Comparison of ENCODE assay signal across 8 cellular contexts in the genomic region with DNA sequence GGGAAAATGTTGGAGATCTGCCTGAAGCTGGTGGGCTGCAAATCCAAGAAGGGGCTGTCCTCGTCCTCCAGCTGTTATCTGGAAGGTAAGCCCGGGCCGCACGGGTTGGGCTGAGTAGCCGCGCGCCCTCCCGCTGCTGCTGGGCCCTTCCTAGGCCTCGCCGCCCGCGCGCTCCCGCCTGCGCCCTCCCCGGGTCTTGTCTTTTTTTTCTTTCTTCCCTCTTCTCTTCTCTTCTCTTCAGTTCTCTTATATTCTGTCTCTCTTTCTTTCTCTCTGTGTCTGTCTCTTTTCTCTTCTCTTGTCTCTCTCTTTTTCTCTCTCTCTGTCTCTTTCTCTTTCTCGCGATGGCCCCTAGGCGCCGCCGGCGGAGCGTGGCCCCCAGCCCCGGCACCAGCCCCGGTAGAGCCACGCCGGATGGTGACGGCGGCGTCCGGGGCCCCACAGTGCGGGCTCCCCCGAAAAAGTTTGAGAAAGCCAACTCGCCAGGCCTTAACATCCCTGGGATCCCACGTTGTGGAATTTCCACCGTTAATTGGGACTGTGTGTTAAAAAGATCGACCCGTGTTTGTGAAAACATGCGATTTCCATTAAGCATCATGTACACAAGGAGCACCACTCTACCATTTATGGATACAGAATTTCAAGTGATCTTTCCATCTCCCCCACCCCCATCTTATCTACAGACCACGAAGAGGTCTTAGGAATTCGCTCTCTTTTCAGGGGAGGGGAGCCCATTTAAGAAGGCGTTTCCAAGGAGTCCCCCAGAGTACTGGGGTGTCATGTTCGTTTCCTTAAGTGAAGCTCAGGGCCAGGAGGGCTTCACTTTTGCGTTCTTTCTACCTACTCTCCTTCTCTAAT. TPM values are rescaled to one million over a fixed set of nuclear protein-coding genes. Genes with fewer than 3 reads are reported as not detected.
DNase-seq lines count a peak whose midpoint lies in the region; ATAC-seq and TF ChIP-seq lines count a peak whose summit lies in the region.

No MANE protein-coding gene starts in this region.

- H3K18ac ChIP-seq in IMR-90 (ENCODE audit: low read depth, low read length): peak overlapping the region; percentile 64
- peak overlapping the region; percentile 71 for H3K18ac ChIP-seq in mesendoderm (ENCODE audit: low read length)

- peaks cover 18% of the 10 kb centered on the region for H3K9me1 ChIP-seq in IMR-90 (ENCODE audit: insufficient read depth, low read length)

- WGBS in IMR-90 (ENCODE audit: extremely low coverage in 2 of 2, insufficient read length in 1 of 2), 2 experiments: 0% methylated on average over 17 of the region's 44 CpGs; no CpG with 5 or more reads in 1 of the 2 experiments
- 0% methylated on average over 43 of the region's 44 CpGs for WGBS in ectodermal cell, 2 experiments
- no CpG with 5 or more reads among the region's 44 CpGs for WGBS in mesendoderm (ENCODE audit: extremely low coverage, insufficient coverage, low lambda C conversion rate)

- no peaks in the 10 kb centered on the region for H3K27me3 ChIP-seq in BJ (ENCODE audit: control insufficient read depth, insufficient read depth, low read length)
- H3K27me3 ChIP-seq in IMR-90 (ENCODE audit: control insufficient read depth, insufficient read depth, low read length): no peaks in the 10 kb centered on the region
- no peaks in the 10 kb centered on the region for H3K27me3 ChIP-seq in ectodermal cell (ENCODE audit: control insufficient read depth, insufficient read depth, low read length, poor library complexity, severe bottlenecking)
- no peaks in the 10 kb centered on the region for H3K27me3 ChIP-seq in mesendoderm (ENCODE audit: insufficient read depth, low read length, poor library complexity)

- DNase-seq in BJ (ENCODE audit: low read depth) (no peak), GM19240 (ENCODE audit: insufficient read length, low spot score) (peak; percentile 59), IMR-90 (peak; percentile 61), mesendoderm (peak; percentile 85), NCI-H446 (lab: John Stamatoyannopoulos, UW) (no peak)
- peak; percentile 61 for DNase-seq in stimulated activated naive CD8-positive, alpha-beta T cell treated with anti-CD3 and anti-CD28 coated beads, Interleukin-15, Interleukin-2, amounts not matched to agents 100 U/mL and 50 U/mL, for 24 hours

- peak overlapping the region; percentile 53; the same call in 1 of the 2 replicates for H2BK20ac ChIP-seq in IMR-90 (ENCODE audit: low read depth, low read length)

- H4K20me1 ChIP-seq in IMR-90 (ENCODE audit: insufficient read depth, low read length): peaks cover 38% of the 10 kb centered on the region

- H4K5ac ChIP-seq in IMR-90 (ENCODE audit: low read depth, low read length): peak overlapping the region; percentile 69
- no peak overlapping the region for H4K5ac ChIP-seq in mesendoderm (ENCODE audit: low read length)

- POLR2A ChIA-PET in BJ (lab: Charles Lee) (no interaction called here), IMR-90 (lab: Charles Lee; ENCODE audit: unreplicated experiment) (interaction anchor here (0.5 kb wide), 1 partner anchor 17 kb away, joined by 3 read pairs; no protein-coding TSS in a partner anchor)

- dilution Hi-C loops in IMR-90 (cut with HindIII; ENCODE audit: low sequenced_read_pairs, unreplicated experiment): no loop called here

- CTCF ChIA-PET in BJ (lab: Yijun Ruan, JAX): interaction anchor here (0.8 to 1.8 kb wide), 7 partner anchors 13 to 134 kb away, joined by 3 to 5 read pairs (median 4); no protein-coding TSS in a partner anchor
- CTCF ChIA-PET in IMR-90 (lab: Yijun Ruan, JAX): interaction anchor here (0.8 to 1.3 kb wide), 2 partner anchors 10 to 11 kb away, joined by 3 to 5 read pairs; no protein-coding TSS in a partner anchor

- H3K4me3 ChIP-seq in BJ (ENCODE audit: low read depth, low read length) (peak overlapping the region; percentile 80), IMR-90 (ENCODE audit: insufficient read depth, low read depth, low read length) (peak overlapping the region; percentile 75), WI38 (ENCODE audit: low read depth, low read length) (peak overlapping the region; percentile 90), ectodermal cell (ENCODE audit: insufficient read depth, low read depth, low read length) (peak overlapping the region; percentile 58), mesendoderm (ENCODE audit: low read length) (peak overlapping the region; percentile 85)

- no peak for TF ChIP-seq RAD21 in IMR-90 (IDR thresholded peaks at IDR 0.05; ENCODE audit: low read length)

- H3K27ac ChIP-seq in IMR-90 (ENCODE audit: insufficient read depth, low read length) (peak overlapping the region; percentile 98), ectodermal cell (ENCODE audit: insufficient read depth, low read depth, low read length, poor library complexity, severe bottlenecking) (peak overlapping the region; percentile 79), mesendoderm (ENCODE audit: low read depth, low read length) (peak overlapping the region; percentile 82)

- peak overlapping the region; percentile 97 for H3K4ac ChIP-seq in IMR-90 (ENCODE audit: low read depth, low read length)
- H3K4ac ChIP-seq in mesendoderm (ENCODE audit: low read depth, low read length): peak overlapping the region; percentile 90

- H3K4me2 ChIP-seq in IMR-90 (ENCODE audit: low read depth, low read length) (peak overlapping the region; percentile 77), mesendoderm (ENCODE audit: low read length) (peak overlapping the region; percentile 85)

- H3K4me1 ChIP-seq in IMR-90 (ENCODE audit: control insufficient read depth, insufficient read depth, low read length): peaks cover 20% of the 10 kb centered on the region
- H3K4me1 ChIP-seq in ectodermal cell (ENCODE audit: control insufficient read depth, insufficient read depth, low read length): peaks cover 23% of the 10 kb centered on the region
- H3K4me1 ChIP-seq in mesendoderm (ENCODE audit: control insufficient read depth, low read depth, low read length): peaks cover 11% of the 10 kb centered on the region

- H2BK120ac ChIP-seq in IMR-90 (ENCODE audit: low read depth, low read length): peak overlapping the region; percentile 83
- peak overlapping the region; percentile 96 for H2BK120ac ChIP-seq in mesendoderm (ENCODE audit: low read depth, low read length)

- H3K9me3 ChIP-seq in IMR-90 (ENCODE audit: control insufficient read depth, insufficient read depth, low read length): no peaks in the 10 kb centered on the region
- no peaks in the 10 kb centered on the region for H3K9me3 ChIP-seq in ectodermal cell (ENCODE audit: control insufficient read depth, low read length)

- in situ Hi-C loops in IMR-90 (cut with MboI; ENCODE audit: low sequenced_read_pairs): loop anchor here (10.0 kb wide), 1 partner anchor 61 kb away; no protein-coding TSS in a partner anchor

- H3K9ac ChIP-seq in IMR-90 (ENCODE audit: low read depth, low read length): peak overlapping the region; percentile 100
- peak overlapping the region; percentile 89 for H3K9ac ChIP-seq in mesendoderm (ENCODE audit: low read length)

- peaks cover 49% of the 10 kb centered on the region for H3K79me2 ChIP-seq in mesendoderm (ENCODE audit: control insufficient read depth, insufficient read depth, low read length)

- TF ChIP-seq CTCF in BJ (IDR thresholded peaks at IDR 0.05; ENCODE audit: insufficient read depth, low read depth, low read length) (no peak), IMR-90 (conservative IDR thresholded peaks at IDR 0.05; ENCODE audit: low read depth, low read length) (no peak), WI38 (IDR thresholded peaks at IDR 0.05; ENCODE audit: low read depth, low read length) (no peak)

- H2AK5ac ChIP-seq in IMR-90 (ENCODE audit: low read depth, low read length) (peak overlapping the region; percentile 95), mesendoderm (ENCODE audit: low read length) (no peak overlapping the region)

- TSS peak; percentile 31 for BruUV-seq in IMR-90 (replicated peaks; lab: Mats Ljungman, UMichigan)

- peak overlapping the region; percentile 99 for H2AK9ac ChIP-seq in IMR-90 (replicated peaks; ENCODE audit: low read depth, low read length, poor library complexity)

- peak overlapping the region; percentile 90 for H2BK5ac ChIP-seq in IMR-90 (ENCODE audit: low read depth, low read length, poor library complexity, severe bottlenecking)
- H2BK5ac ChIP-seq in mesendoderm (ENCODE audit: low read length): no peak overlapping the region

- H4K8ac ChIP-seq in IMR-90 (ENCODE audit: low read depth in 2 of 2, low read length in 2 of 2): peak overlapping the region; percentile 74 to 86
- H4K8ac ChIP-seq in mesendoderm (ENCODE audit: low read depth, low read length): peak overlapping the region; percentile 43

- H4K91ac ChIP-seq in IMR-90 (ENCODE audit: insufficient read depth, low read depth, low read length): peak overlapping the region; percentile 87

- H3K23ac ChIP-seq in IMR-90 (ENCODE audit: low read depth, low read length) (peak overlapping the region; percentile 100), mesendoderm (ENCODE audit: low read length) (peak overlapping the region; percentile 76)

- peak overlapping the region; percentile 84 for H2AFZ ChIP-seq in IMR-90 (replicated peaks; ENCODE audit: low read length, poor library complexity)

- H3K56ac ChIP-seq in IMR-90 (ENCODE audit: extremely low read depth, insufficient read depth, low read length) (peak overlapping the region; percentile 98), mesendoderm (ENCODE audit: low read length) (peak overlapping the region; percentile 93)

- peak overlapping the region; percentile 100 for H3K14ac ChIP-seq in IMR-90 (replicated peaks; ENCODE audit: low read depth, low read length)

- intact Hi-C loops in IMR-90 (cut with micrococcal nuclease): loop anchor here (1.0 to 2.0 kb wide), 4 partner anchors 25 to 121 kb away; no protein-coding TSS in a partner anchor

- H3K36me3 ChIP-seq in BJ (ENCODE audit: control insufficient read depth, insufficient read depth, low read length): no peaks in the 10 kb centered on the region
- 0 out of 2 replicates have a peak, but pooled peaks cover 3% of the 10 kb centered on the region for H3K36me3 ChIP-seq in IMR-90 (ENCODE audit: control insufficient read depth, insufficient read depth, low read length)
- H3K36me3 ChIP-seq in ectodermal cell (ENCODE audit: control insufficient read depth, insufficient read depth, low read length): no peaks in the 10 kb centered on the region
- H3K36me3 ChIP-seq in mesendoderm (ENCODE audit: control insufficient read depth, insufficient read depth, low read length): no peaks in the 10 kb centered on the region

- H2BK15ac ChIP-seq in IMR-90 (ENCODE audit: low read depth, low read length) (peak overlapping the region; percentile 59; the same call in 1 of the 3 replicates), mesendoderm (replicated peaks; ENCODE audit: low read depth) (no peak overlapping the region)

- peak; percentile 38; the same call in 1 of the 2 replicates for TF ChIP-seq POLR2A in IMR-90 (IDR thresholded peaks at IDR 0.05; ENCODE audit: low read depth, low read length)

- H3K79me1 ChIP-seq in IMR-90 (ENCODE audit: low read depth in 1 of 2, low read length in 2 of 2): peaks cover 19 to 57% of the 10 kb centered on the region in 2 experiments; a peak in 3 of 4 replicates
- peaks cover 24% of the 10 kb centered on the region for H3K79me1 ChIP-seq in mesendoderm (ENCODE audit: low read length)

- ATAC-seq in IMR-90 (ENCODE audit: low read depth): peak; percentile 18
- ATAC-seq in stimulated activated naive CD8-positive, alpha-beta T cell treated with anti-CD3 and anti-CD28 coated beads, Interleukin-15, Interleukin-2, amounts not matched to agents 100 U/mL and 50 U/mL, for 24 hours: peak; percentile 35

RNA-seq across cellular contexts. Expression of a gene that starts 0.6 kb away (rescaled TPM):
- 26.1 and 30.4 TPM in 2 replicates for polyA plus RNA-seq in BJ (2011; rRNA removed)
- 42.8 and 44.9 TPM in 2 replicates for polyA minus RNA-seq in BJ (2011; rRNA and poly(A)+ RNA removed)
- 31.9 and 33.7 TPM in 2 replicates for total RNA-seq in IMR-90 (2012; rRNA removed)
- polyA plus RNA-seq in IMR-90 (2012; rRNA removed): 49.1 and 50.7 TPM in 2 replicates
- 35.4 and 41.3 TPM in 2 replicates for polyA plus RNA-seq in IMR-90 (2012; cell fraction: cytosol; rRNA removed)
- polyA plus RNA-seq in IMR-90 (2012; cell fraction: nucleus; rRNA removed; ENCODE audit: low replicate concordance): 61.9 and 74.7 TPM in 2 replicates
- 102 TPM for polyA plus RNA-seq in ectodermal cell (2013, experiment 1 of 4)
- polyA plus RNA-seq in ectodermal cell (2013, experiment 2 of 4): 111 TPM
- polyA plus RNA-seq in ectodermal cell (2013, experiment 3 of 4): 67.2 TPM
- 73.6 TPM for polyA plus RNA-seq in ectodermal cell (2013, experiment 4 of 4)
- polyA plus RNA-seq in mesendoderm (2013, experiment 1 of 2): 60.5 TPM
- polyA plus RNA-seq in mesendoderm (2013, experiment 2 of 2): 59.9 TPM

Comparison
In these comparisons a context has a peak if more than half of its experiments do, and no peak if none do; other contexts are left out.
1. DNase-seq: peak in GM19240 (single experiment), IMR-90 (single experiment), mesendoderm (single experiment) and stimulated activated naive CD8-positive, alpha-beta T cell treated with anti-CD3 and anti-CD28 coated beads, Interleukin-15, Interleukin-2, amounts not matched to agents 100 U/mL and 50 U/mL, for 24 hours (single experiment); none in BJ (single experiment) and NCI-H446 (0 of 2).
2. Peak in every context shown above with its lines, with median percentiles within 50 percentile points of each other: H3K4me3 ChIP-seq and H3K27ac ChIP-seq.